In genomic region chr4:163544407-163545038, GRCh38 we compare ENCODE assay signal across 8 cellular contexts. TPM values are rescaled to one million over a fixed set of nuclear protein-coding genes. Genes with fewer than 3 reads are reported as not detected.
DNase-seq lines count a peak whose midpoint lies in the region; ATAC-seq and TF ChIP-seq lines count a peak whose summit lies in the region.

No MANE protein-coding gene starts in this region.

- CTCF ChIA-PET in PC-3 (lab: Charles Lee): no interaction called here

- H3K79me2 ChIP-seq in PC-3 (ENCODE audit: low read length) (no peaks in the 10 kb centered on the region), parathyroid adenoma (no peaks in the 10 kb centered on the region)

- no TSS peak for BruUV-seq in PC-3 (replicated peaks; lab: Mats Ljungman, UMichigan)

- in situ Hi-C loops in Caki2 (cut with HindIII; ENCODE audit: low pct_unique_long_range_greater_than_20kb, low sequenced_read_pairs): no loop called here

- DNase-seq in Caki2 (ENCODE audit: low read depth) (peak; percentile 31), PC-3 (peak; percentile 58), activated T-helper 1 cell treated with Interleukin-2 at 50 U/mL for 16 hours (ENCODE audit: low read depth) (peak; percentile 33), foreskin fibroblast (peak; percentile 24 to 77), type B pancreatic cell (ENCODE audit: extremely low spot score, unreplicated experiment) (no peak)

- no peaks in the 10 kb centered on the region for H3K9me2 ChIP-seq in PC-3 (replicated peaks; ENCODE audit: low read length)

- H3K9me3 ChIP-seq in PC-3 (ENCODE audit: low read length): no peaks in the 10 kb centered on the region
- H3K9me3 ChIP-seq in parathyroid adenoma (ENCODE audit: control insufficient read depth, low read length): no peaks in the 10 kb centered on the region

- peaks cover 13% of the 10 kb centered on the region for H3K4me1 Mint-ChIP-seq in type B pancreatic cell (ENCODE audit: unreplicated experiment)

- H3K27ac ChIP-seq in PC-3 (ENCODE audit: low read length): no peak overlapping the region
- H3K27ac ChIP-seq in parathyroid adenoma: no peak overlapping the region

- peak overlapping the region; percentile 29; the same call in 1 of the 2 replicates for H3K4me3 ChIP-seq in PC-3 (ENCODE audit: low read length)
- H3K4me3 ChIP-seq in foreskin fibroblast (ENCODE audit: low read depth in 1 of 2, low read length in 2 of 2): peak overlapping the region; percentile 31 to 57
- peak overlapping the region; percentile 44 for H3K4me3 ChIP-seq in parathyroid adenoma (ENCODE audit: low read depth, low read length)

- no peaks in the 10 kb centered on the region for H3K27me3 Mint-ChIP-seq in type B pancreatic cell

- H3K36me3 ChIP-seq in PC-3 (ENCODE audit: low read depth, low read length) (no peaks in the 10 kb centered on the region), parathyroid adenoma (ENCODE audit: control insufficient read depth, insufficient read depth, low read length) (no peaks in the 10 kb centered on the region)

- H3F3A ChIP-seq in PC-3 (ENCODE audit: low read length, unreplicated experiment): peaks cover 10% of the 10 kb centered on the region

- H3K27me3 ChIP-seq in PC-3 (ENCODE audit: low read length) (no peaks in the 10 kb centered on the region), parathyroid adenoma (ENCODE audit: control insufficient read depth, insufficient read depth, low read length) (no peaks in the 10 kb centered on the region)

- H3K4me2 ChIP-seq in PC-3 (ENCODE audit: low read length) (peak overlapping the region; percentile 60), parathyroid adenoma (ENCODE audit: low read length) (peak overlapping the region; percentile 71)

- H3K4me1 ChIP-seq in PC-3 (ENCODE audit: insufficient read depth, low read length): peaks cover 36% of the 10 kb centered on the region
- no peaks in the 10 kb centered on the region for H3K4me1 ChIP-seq in parathyroid adenoma

- no peak overlapping the region for H3K9ac ChIP-seq in PC-3 (ENCODE audit: low read length)
- no peak overlapping the region for H3K9ac ChIP-seq in parathyroid adenoma

- no peaks in the 10 kb centered on the region for H3K36me3 Mint-ChIP-seq in type B pancreatic cell

- no peak overlapping the region for H3K27ac Mint-ChIP-seq in type B pancreatic cell

- no peaks in the 10 kb centered on the region for H3K9me3 Mint-ChIP-seq in type B pancreatic cell

- POLR2A ChIA-PET in PC-3 (lab: Charles Lee; ENCODE audit: unreplicated experiment): no interaction called here

- ATAC-seq in GM19438 (IDR thresholded peaks at IDR 0.05; ENCODE audit: low read depth, unreplicated experiment): peak; percentile 88
- peak; percentile 76 for ATAC-seq in HG03469 (IDR thresholded peaks at IDR 0.05; ENCODE audit: unreplicated experiment)
- peak; percentile 11; the same call in 1 of the 2 replicates for ATAC-seq in PC-3

- H2AFZ ChIP-seq in PC-3 (ENCODE audit: low read length) (peak overlapping the region; percentile 33; the same call in 1 of the 2 replicates), parathyroid adenoma (peak overlapping the region; percentile 10)

- 0 out of 2 replicates have a peak, but pooled peaks cover 4% of the 10 kb centered on the region for H4K20me1 ChIP-seq in PC-3 (ENCODE audit: low read length)

- peak; percentile 85 for TF ChIP-seq CTCF in PC-3 (conservative IDR thresholded peaks at IDR 0.05; ENCODE audit: low read depth, low read length)
- TF ChIP-seq CTCF in foreskin fibroblast (IDR thresholded peaks at IDR 0.05; ENCODE audit: low read depth, low read length): peak; percentile 99
- TF ChIP-seq CTCF in parathyroid adenoma (IDR thresholded peaks at IDR 0.05): peak; percentile 68
- TF ChIP-seq CTCF in type B pancreatic cell (conservative IDR thresholded peaks at IDR 0.05): peak; percentile 96

- intact Hi-C loops in PC-3 (cut with micrococcal nuclease): loop anchor here (1.0 to 10.0 kb wide), 5 partner anchors 60 to 1047 kb away; partner anchors contain the start of gene NPY1R

- H3K4me3 Mint-ChIP-seq in type B pancreatic cell: no peak overlapping the region

RNA-seq across cellular contexts. Expression of gene TMA16, which starts 50.0 kb away (rescaled TPM):
- 18.6 and 43.8 TPM in 2 replicates for total RNA-seq in Caki2 (2014; rRNA removed; shearing (Covaris generic); ENCODE audit: low replicate concordance)
- total RNA-seq in PC-3 (2014; rRNA removed) (39.5 and 49.1 TPM in 2 replicates), type B pancreatic cell (ENCODE audit: low replicate concordance) (20.5 and 29.7 TPM in 2 replicates)

Comparison
In these comparisons a context has a peak if more than half of its experiments do, and no peak if none do; other contexts are left out.
1. ATAC-seq: peak in every context shown above with its lines; median percentile 88 in GM19438; 76 in HG03469; 11 in PC-3.